ENCODE assay signal across 10 cellular contexts in the genomic region with DNA sequence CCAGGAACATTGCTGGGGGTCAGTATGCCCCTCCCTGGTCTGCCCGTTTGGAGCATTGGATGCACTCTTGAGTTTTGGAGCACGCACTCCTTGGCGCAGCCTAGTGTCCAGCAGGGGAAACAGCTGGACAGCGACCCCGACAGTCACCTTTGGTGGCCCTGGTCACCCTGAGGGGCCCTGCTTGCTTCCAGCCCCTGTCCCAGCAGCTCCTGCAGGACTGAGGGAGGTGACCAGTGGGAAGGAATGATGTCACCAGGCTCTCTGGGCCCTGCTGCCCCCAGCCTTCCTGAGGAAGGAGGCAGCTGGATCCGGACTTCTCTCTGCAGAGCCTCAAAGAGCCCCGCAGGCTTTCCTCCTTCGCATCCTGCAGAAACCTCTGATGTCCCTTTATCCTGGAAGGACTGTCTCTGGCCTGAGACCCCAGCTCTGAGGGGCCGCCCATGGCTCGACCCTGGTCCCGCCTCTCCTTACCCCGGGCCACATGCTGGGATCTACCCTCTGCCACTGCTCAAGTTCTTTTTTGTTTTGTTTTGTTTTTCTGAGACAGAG. TPM values are rescaled to one million over a fixed set of nuclear protein-coding genes. Genes with fewer than 3 reads are reported as not detected.
A peak's percentile ranks its signal among the peaks of the same experiment; 100 is the strongest.
DNase-seq lines count a peak whose midpoint lies in the region; ATAC-seq and TF ChIP-seq lines count a peak whose summit lies in the region.
"Had no signal": no experiment of that assay in that cellular context is flagged by ENCODE, and none has a peak within 500 bp of the region (broad histone marks: within the 10 kb centered on the region; RNA-seq: fewer than 3 reads in every experiment).

No MANE protein-coding gene starts in this region.

- ATAC-seq in effector memory CD8-positive, alpha-beta T cell (replicated peaks) = no peak
- peak; percentile 41 to 53 (median 46) for ATAC-seq in natural killer cell
- ATAC-seq in GM21515 (IDR thresholded peaks at IDR 0.05; ENCODE audit: unreplicated experiment) = no peak
- no peak for ATAC-seq in HG02623 (IDR thresholded peaks at IDR 0.05; ENCODE audit: unreplicated experiment)

- no peak overlapping the region for H3K4me3 ChIP-seq in BJ (ENCODE audit: low read depth, low read length)

- peaks cover 9% of the 10 kb centered on the region for H3K36me3 Mint-ChIP-seq in effector memory CD8-positive, alpha-beta T cell (ENCODE audit: insufficient read depth)
- no peaks in the 10 kb centered on the region for H3K36me3 Mint-ChIP-seq in natural killer cell
- H3K36me3 Mint-ChIP-seq: brain had no signal

- intact Hi-C loops in natural killer cell (cut with micrococcal nuclease) = no loop called here

- TF ChIP-seq EP300 in Ishikawa (IDR thresholded peaks at IDR 0.05; ENCODE audit: borderline replicate concordance) = no peak

- H3K27me3 ChIP-seq in BJ (ENCODE audit: control insufficient read depth, insufficient read depth, low read length) = peaks cover 6% of the 10 kb centered on the region

- TF ChIP-seq RAD21 in Ishikawa (IDR thresholded peaks at IDR 0.05; ENCODE audit: low read depth) = peak; percentile 27; the same call in 1 of the 2 replicates

- DNase-seq in BJ (ENCODE audit: low read depth) (no peak), natural killer cell (no peak), GM19240 (ENCODE audit: insufficient read length, low spot score) (no peak), amniotic stem cell (lab: John Stamatoyannopoulos, UW) (no peak)
- no peak for DNase-seq in effector memory CD8-positive, alpha-beta T cell
- DNase-seq: nucleus accumbens had no signal

- peak overlapping the region; percentile 86 for H3K27ac Mint-ChIP-seq in effector memory CD8-positive, alpha-beta T cell
- H3K27ac Mint-ChIP-seq in natural killer cell = peak overlapping the region; percentile 65 to 88

- no peaks in the 10 kb centered on the region for H3K36me3 ChIP-seq in BJ (ENCODE audit: control insufficient read depth, insufficient read depth, low read length)

- H3K9me3 Mint-ChIP-seq in effector memory CD8-positive, alpha-beta T cell = no peaks in the 10 kb centered on the region
- H3K9me3 Mint-ChIP-seq in natural killer cell = no peaks in the 10 kb centered on the region

- H3K4me1 Mint-ChIP-seq in effector memory CD8-positive, alpha-beta T cell (ENCODE audit: low read depth in 2 of 2) = peaks cover 27 to 29% of the 10 kb centered on the region in 2 donors
- H3K4me1 Mint-ChIP-seq in natural killer cell = peaks cover 37 to 53% of the 10 kb centered on the region in 2 donors

- TF ChIP-seq CTCF in BJ (IDR thresholded peaks at IDR 0.05; ENCODE audit: insufficient read depth, low read depth, low read length) (peak; percentile 25; the same call in 1 of the 2 replicates), natural killer cell (IDR thresholded peaks at IDR 0.05) (no peak)

- POLR2A ChIA-PET in BJ (lab: Charles Lee) = no interaction called here

- H3K27me3 Mint-ChIP-seq in effector memory CD8-positive, alpha-beta T cell = no peaks in the 10 kb centered on the region
- no peaks in the 10 kb centered on the region for H3K27me3 Mint-ChIP-seq in natural killer cell (ENCODE audit: low read depth in 2 of 2)

- CTCF ChIA-PET in BJ (lab: Yijun Ruan, JAX) = interaction anchor here (0.6 to 2.0 kb wide), 6 partner anchors 10 to 176 kb away, joined by 3 to 8 read pairs (median 6); a partner anchor contains a TSS

- peak overlapping the region; percentile 53 to 64 for H3K4me3 Mint-ChIP-seq in effector memory CD8-positive, alpha-beta T cell
- H3K4me3 Mint-ChIP-seq in natural killer cell = peak overlapping the region; percentile 77

TF ChIP-seq in Ishikawa, 13 proteins besides CTCF, POLR2A, EP300 and RAD21:
- TF ChIP-seq TEAD4 (IDR thresholded peaks at IDR 0.05) = no peak
- TF ChIP-seq TCF12 (IDR thresholded peaks at IDR 0.05; ENCODE audit: low read depth) = no peak
- no peak for TF ChIP-seq YY1 (IDR thresholded peaks at IDR 0.05; ENCODE audit: low read depth)
- no peak for TF ChIP-seq FOXM1 (IDR thresholded peaks at IDR 0.05; ENCODE audit: borderline replicate concordance, low read depth)
- TF ChIP-seq, protein P1, sequence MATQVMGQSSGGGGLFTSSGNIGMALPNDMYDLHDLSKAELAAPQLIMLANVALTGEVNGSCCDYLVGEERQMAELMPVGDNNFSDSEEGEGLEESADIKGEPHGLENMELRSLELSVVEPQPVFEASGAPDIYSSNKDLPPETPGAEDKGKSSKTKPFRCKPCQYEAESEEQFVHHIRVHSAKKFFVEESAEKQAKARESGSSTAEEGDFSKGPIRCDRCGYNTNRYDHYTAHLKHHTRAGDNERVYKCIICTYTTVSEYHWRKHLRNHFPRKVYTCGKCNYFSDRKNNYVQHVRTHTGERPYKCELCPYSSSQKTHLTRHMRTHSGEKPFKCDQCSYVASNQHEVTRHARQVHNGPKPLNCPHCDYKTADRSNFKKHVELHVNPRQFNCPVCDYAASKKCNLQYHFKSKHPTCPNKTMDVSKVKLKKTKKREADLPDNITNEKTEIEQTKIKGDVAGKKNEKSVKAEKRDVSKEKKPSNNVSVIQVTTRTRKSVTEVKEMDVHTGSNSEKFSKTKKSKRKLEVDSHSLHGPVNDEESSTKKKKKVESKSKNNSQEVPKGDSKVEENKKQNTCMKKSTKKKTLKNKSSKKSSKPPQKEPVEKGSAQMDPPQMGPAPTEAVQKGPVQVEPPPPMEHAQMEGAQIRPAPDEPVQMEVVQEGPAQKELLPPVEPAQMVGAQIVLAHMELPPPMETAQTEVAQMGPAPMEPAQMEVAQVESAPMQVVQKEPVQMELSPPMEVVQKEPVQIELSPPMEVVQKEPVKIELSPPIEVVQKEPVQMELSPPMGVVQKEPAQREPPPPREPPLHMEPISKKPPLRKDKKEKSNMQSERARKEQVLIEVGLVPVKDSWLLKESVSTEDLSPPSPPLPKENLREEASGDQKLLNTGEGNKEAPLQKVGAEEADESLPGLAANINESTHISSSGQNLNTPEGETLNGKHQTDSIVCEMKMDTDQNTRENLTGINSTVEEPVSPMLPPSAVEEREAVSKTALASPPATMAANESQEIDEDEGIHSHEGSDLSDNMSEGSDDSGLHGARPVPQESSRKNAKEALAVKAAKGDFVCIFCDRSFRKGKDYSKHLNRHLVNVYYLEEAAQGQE (IDR thresholded peaks at IDR 0.05; ENCODE audit: low read depth) = peak; percentile 53; the same call in 1 of the 2 replicates

RNA-seq across cellular contexts. Expression of a gene that starts 11.8 kb away (rescaled TPM):
- not detected in 2 replicates for polyA plus RNA-seq in BJ (2011; rRNA removed)
- not detected in 2 replicates for polyA minus RNA-seq in BJ (2011; rRNA and poly(A)+ RNA removed)
- under 1 TPM; 0.65 to 0.96 (median 0.77) TPM for total RNA-seq in natural killer cell

RNA-seq across cellular contexts. Expression of a gene that starts 21.9 kb away (rescaled TPM):
- 11.3 and 18.1 TPM in 2 replicates for polyA plus RNA-seq in BJ (2011; rRNA removed)
- 6.4 and 10.9 TPM in 2 replicates for polyA minus RNA-seq in BJ (2011; rRNA and poly(A)+ RNA removed)
- 100 to 1,000 TPM; 305 to 562 (median 319) TPM for total RNA-seq in natural killer cell

RNA-seq across cellular contexts. Expression of a gene that starts 25.1 kb away (rescaled TPM):
- 4.2 and 9.0 TPM in 2 replicates for polyA plus RNA-seq in BJ (2011; rRNA removed)
- 3.0 and 5.6 TPM in 2 replicates for polyA minus RNA-seq in BJ (2011; rRNA and poly(A)+ RNA removed)
- under 1 TPM in 1 of 3 donors, not detected in 2; 0.16 TPM for total RNA-seq in natural killer cell

RNA-seq across cellular contexts. Expression of a gene that starts 41.0 kb away (rescaled TPM):
- polyA plus RNA-seq in BJ (2011; rRNA removed) = 0.01 and 0.02 TPM in 2 replicates
- polyA minus RNA-seq in BJ (2011; rRNA and poly(A)+ RNA removed) = 0.14 TPM in 1 of 2 replicates, not detected in the other
- 10 to 100 TPM in 1 of 3 donors, 1 to 10 TPM in 2; 2.0 to 62.2 (median 5.6) TPM for total RNA-seq in natural killer cell

RNA-seq across cellular contexts. Expression of a gene that starts 47.5 kb away (rescaled TPM):
- 0.63 and 0.77 TPM in 2 replicates for polyA plus RNA-seq in BJ (2011; rRNA removed)
- polyA minus RNA-seq in BJ (2011; rRNA and poly(A)+ RNA removed) = 1.2 and 2.0 TPM in 2 replicates
- total RNA-seq in natural killer cell = 1 to 10 TPM; 4.8 to 6.8 (median 5.1) TPM

Comparison
In these comparisons a context has a peak if more than half of its experiments do, and no peak if none do; other contexts are left out.
1. ATAC-seq: peak in natural killer cell (3 of 3); none in effector memory CD8-positive, alpha-beta T cell (single experiment), GM21515 (single experiment) and HG02623 (single experiment).